In genomic region chr1:87328121-87329050, GRCh38 we compare ENCODE assay signal across 1 cellular context.
TF ChIP-seq lines count a peak whose summit lies in the region.

LMO4 (plus strand) TSS chr1:87328880; CDS start chr1:87332016, 3,136 bp downstream.

TF ChIP-seq in K562, 482 proteins besides CTCF, POLR2A, EP300 and RAD21 (continued from another document and continues in another):
- no peak for TF ChIP-seq ZHX1 (conservative IDR thresholded peaks at IDR 0.05; ENCODE audit: low read length)
- TF ChIP-seq, protein P1, sequence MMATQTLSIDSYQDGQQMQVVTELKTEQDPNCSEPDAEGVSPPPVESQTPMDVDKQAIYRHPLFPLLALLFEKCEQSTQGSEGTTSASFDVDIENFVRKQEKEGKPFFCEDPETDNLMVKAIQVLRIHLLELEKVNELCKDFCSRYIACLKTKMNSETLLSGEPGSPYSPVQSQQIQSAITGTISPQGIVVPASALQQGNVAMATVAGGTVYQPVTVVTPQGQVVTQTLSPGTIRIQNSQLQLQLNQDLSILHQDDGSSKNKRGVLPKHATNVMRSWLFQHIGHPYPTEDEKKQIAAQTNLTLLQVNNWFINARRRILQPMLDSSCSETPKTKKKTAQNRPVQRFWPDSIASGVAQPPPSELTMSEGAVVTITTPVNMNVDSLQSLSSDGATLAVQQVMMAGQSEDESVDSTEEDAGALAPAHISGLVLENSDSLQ (IDR thresholded peaks at IDR 0.05), result peak; percentile 97
- peak; percentile 26; the same call in 1 of the 2 replicates for TF ChIP-seq TOE1 (IDR thresholded peaks at IDR 0.05; ENCODE audit: borderline replicate concordance)
- no peak for TF ChIP-seq TOE1 (CRISPR knock-in tag; IDR thresholded peaks at IDR 0.05; ENCODE audit: borderline replicate concordance, low read depth)
- peak; percentile 68 for TF ChIP-seq POLR2AphosphoS5 (IDR thresholded peaks at IDR 0.05; ENCODE audit: control insufficient read depth, insufficient read depth, low read depth, low read length)
- TF ChIP-seq NRF1 (conservative IDR thresholded peaks at IDR 0.05 in 1 of 2, IDR thresholded peaks at IDR 0.05 in 1 of 2), result peak; percentile 38 to 55; a peak in 3 of 4 replicates
- no peak for TF ChIP-seq NCOA4 (IDR thresholded peaks at IDR 0.05; ENCODE audit: partially characterized antibody)
- TF ChIP-seq, protein P2, sequence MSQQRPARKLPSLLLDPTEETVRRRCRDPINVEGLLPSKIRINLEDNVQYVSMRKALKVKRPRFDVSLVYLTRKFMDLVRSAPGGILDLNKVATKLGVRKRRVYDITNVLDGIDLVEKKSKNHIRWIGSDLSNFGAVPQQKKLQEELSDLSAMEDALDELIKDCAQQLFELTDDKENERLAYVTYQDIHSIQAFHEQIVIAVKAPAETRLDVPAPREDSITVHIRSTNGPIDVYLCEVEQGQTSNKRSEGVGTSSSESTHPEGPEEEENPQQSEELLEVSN (IDR thresholded peaks at IDR 0.05; ENCODE audit: borderline replicate concordance in 1 of 2, extremely low read depth in 1 of 2, insufficient read depth in 1 of 2, insufficient read length in 1 of 2, low read depth in 1 of 2, low read length in 1 of 2, poor library complexity in 1 of 2, severe bottlenecking in 1 of 2), result peak; percentile 50 to 63
- no peak for TF ChIP-seq BRD9 (IDR thresholded peaks at IDR 0.05; ENCODE audit: low read depth, partially characterized antibody)
- TF ChIP-seq MTA1 (IDR thresholded peaks at IDR 0.05; ENCODE audit: borderline replicate concordance), result no peak
- no peak for TF ChIP-seq ZNF785 (CRISPR knock-in tag; IDR thresholded peaks at IDR 0.05)
- TF ChIP-seq, protein P3, sequence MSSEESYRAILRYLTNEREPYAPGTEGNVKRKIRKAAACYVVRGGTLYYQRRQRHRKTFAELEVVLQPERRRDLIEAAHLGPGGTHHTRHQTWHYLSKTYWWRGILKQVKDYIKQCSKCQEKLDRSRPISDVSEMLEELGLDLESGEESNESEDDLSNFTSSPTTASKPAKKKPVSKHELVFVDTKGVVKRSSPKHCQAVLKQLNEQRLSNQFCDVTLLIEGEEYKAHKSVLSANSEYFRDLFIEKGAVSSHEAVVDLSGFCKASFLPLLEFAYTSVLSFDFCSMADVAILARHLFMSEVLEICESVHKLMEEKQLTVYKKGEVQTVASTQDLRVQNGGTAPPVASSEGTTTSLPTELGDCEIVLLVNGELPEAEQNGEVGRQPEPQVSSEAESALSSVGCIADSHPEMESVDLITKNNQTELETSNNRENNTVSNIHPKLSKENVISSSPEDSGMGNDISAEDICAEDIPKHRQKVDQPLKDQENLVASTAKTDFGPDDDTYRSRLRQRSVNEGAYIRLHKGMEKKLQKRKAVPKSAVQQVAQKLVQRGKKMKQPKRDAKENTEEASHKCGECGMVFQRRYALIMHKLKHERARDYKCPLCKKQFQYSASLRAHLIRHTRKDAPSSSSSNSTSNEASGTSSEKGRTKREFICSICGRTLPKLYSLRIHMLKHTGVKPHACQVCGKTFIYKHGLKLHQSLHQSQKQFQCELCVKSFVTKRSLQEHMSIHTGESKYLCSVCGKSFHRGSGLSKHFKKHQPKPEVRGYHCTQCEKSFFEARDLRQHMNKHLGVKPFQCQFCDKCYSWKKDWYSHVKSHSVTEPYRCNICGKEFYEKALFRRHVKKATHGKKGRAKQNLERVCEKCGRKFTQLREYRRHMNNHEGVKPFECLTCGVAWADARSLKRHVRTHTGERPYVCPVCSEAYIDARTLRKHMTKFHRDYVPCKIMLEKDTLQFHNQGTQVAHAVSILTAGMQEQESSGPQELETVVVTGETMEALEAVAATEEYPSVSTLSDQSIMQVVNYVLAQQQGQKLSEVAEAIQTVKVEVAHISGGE (CRISPR knock-in tag; IDR thresholded peaks at IDR 0.05), result no peak
- TF ChIP-seq, protein P4, sequence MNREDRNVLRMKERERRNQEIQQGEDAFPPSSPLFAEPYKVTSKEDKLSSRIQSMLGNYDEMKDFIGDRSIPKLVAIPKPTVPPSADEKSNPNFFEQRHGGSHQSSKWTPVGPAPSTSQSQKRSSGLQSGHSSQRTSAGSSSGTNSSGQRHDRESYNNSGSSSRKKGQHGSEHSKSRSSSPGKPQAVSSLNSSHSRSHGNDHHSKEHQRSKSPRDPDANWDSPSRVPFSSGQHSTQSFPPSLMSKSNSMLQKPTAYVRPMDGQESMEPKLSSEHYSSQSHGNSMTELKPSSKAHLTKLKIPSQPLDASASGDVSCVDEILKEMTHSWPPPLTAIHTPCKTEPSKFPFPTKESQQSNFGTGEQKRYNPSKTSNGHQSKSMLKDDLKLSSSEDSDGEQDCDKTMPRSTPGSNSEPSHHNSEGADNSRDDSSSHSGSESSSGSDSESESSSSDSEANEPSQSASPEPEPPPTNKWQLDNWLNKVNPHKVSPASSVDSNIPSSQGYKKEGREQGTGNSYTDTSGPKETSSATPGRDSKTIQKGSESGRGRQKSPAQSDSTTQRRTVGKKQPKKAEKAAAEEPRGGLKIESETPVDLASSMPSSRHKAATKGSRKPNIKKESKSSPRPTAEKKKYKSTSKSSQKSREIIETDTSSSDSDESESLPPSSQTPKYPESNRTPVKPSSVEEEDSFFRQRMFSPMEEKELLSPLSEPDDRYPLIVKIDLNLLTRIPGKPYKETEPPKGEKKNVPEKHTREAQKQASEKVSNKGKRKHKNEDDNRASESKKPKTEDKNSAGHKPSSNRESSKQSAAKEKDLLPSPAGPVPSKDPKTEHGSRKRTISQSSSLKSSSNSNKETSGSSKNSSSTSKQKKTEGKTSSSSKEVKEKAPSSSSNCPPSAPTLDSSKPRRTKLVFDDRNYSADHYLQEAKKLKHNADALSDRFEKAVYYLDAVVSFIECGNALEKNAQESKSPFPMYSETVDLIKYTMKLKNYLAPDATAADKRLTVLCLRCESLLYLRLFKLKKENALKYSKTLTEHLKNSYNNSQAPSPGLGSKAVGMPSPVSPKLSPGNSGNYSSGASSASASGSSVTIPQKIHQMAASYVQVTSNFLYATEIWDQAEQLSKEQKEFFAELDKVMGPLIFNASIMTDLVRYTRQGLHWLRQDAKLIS (CRISPR knock-in tag; IDR thresholded peaks at IDR 0.05), result peak; percentile 12; the same call in 1 of the 2 replicates
- TF ChIP-seq, protein P5, sequence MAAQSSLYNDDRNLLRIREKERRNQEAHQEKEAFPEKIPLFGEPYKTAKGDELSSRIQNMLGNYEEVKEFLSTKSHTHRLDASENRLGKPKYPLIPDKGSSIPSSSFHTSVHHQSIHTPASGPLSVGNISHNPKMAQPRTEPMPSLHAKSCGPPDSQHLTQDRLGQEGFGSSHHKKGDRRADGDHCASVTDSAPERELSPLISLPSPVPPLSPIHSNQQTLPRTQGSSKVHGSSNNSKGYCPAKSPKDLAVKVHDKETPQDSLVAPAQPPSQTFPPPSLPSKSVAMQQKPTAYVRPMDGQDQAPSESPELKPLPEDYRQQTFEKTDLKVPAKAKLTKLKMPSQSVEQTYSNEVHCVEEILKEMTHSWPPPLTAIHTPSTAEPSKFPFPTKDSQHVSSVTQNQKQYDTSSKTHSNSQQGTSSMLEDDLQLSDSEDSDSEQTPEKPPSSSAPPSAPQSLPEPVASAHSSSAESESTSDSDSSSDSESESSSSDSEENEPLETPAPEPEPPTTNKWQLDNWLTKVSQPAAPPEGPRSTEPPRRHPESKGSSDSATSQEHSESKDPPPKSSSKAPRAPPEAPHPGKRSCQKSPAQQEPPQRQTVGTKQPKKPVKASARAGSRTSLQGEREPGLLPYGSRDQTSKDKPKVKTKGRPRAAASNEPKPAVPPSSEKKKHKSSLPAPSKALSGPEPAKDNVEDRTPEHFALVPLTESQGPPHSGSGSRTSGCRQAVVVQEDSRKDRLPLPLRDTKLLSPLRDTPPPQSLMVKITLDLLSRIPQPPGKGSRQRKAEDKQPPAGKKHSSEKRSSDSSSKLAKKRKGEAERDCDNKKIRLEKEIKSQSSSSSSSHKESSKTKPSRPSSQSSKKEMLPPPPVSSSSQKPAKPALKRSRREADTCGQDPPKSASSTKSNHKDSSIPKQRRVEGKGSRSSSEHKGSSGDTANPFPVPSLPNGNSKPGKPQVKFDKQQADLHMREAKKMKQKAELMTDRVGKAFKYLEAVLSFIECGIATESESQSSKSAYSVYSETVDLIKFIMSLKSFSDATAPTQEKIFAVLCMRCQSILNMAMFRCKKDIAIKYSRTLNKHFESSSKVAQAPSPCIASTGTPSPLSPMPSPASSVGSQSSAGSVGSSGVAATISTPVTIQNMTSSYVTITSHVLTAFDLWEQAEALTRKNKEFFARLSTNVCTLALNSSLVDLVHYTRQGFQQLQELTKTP (IDR thresholded peaks at IDR 0.05; ENCODE audit: low read depth in 1 of 2, partially characterized antibody in 2 of 2), result no peak
- TF ChIP-seq TFE3 (CRISPR knock-in tag; IDR thresholded peaks at IDR 0.05), result no peak
- TF ChIP-seq ZNF175 (CRISPR knock-in tag; IDR thresholded peaks at IDR 0.05; ENCODE audit: low read depth), result peak; percentile 44; the same call in 1 of the 2 replicates
- TF ChIP-seq, protein P6, sequence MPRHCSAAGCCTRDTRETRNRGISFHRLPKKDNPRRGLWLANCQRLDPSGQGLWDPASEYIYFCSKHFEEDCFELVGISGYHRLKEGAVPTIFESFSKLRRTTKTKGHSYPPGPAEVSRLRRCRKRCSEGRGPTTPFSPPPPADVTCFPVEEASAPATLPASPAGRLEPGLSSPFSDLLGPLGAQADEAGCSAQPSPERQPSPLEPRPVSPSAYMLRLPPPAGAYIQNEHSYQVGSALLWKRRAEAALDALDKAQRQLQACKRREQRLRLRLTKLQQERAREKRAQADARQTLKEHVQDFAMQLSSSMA (CRISPR knock-in tag; IDR thresholded peaks at IDR 0.05), result no peak
- peak; percentile 86 for TF ChIP-seq MBD2 (IDR thresholded peaks at IDR 0.05; ENCODE audit: borderline replicate concordance, low read depth)
